Comparison of ENCODE assay signal across 15 cellular contexts in the genomic region with DNA sequence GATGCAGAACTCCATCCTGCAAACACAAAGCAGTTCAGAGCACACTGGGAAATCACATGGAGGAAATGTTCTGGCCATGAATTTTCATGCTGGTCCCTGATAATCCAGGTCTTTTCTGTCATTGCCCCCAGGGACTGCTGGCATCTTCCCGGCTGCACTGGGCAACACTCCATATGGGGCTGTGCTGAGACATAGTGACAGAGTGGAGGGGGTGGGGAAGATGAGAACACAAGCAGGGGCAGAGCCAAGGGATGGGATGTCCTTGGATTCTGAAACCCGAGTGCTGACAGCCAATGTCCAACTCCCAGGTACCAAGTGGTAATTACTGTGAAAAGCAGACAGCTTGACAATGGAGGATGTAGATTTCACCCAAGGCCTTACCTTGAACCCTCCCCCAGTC.
"Had no signal": no experiment of that assay in that cellular context is flagged by ENCODE, and none has a peak within 500 bp of the region (broad histone marks: within the 10 kb centered on the region; RNA-seq: fewer than 3 reads in every experiment).

No MANE protein-coding gene starts in this region.

- H3K27ac ChIP-seq: brain microvascular endothelial cell, epithelial cell of prostate, prostate gland, spleen had no signal

- H3K36me3 ChIP-seq: brain microvascular endothelial cell, prostate gland, spleen had no signal

- H3K4me3 ChIP-seq: lung, prostate gland, spleen had no signal

- H3K27me3 ChIP-seq: brain microvascular endothelial cell, spleen had no signal

- DNase-seq: activated CD4-positive, alpha-beta T cell treated with anti-CD3 and anti-CD28 coated beads, Interleukin-2, amount 10 ng/mL, durations not matched to agents 24 days and 14 days; activated CD8-positive, alpha-beta memory T cell treated with anti-CD3 and anti-CD28 coated beads, Interleukin-2, amount 50 U/mL, for 48 hours; activated naive CD8-positive, alpha-beta T cell treated with anti-CD3 and anti-CD28 coated beads, Interleukin-2, amount 10 ng/mL, durations not matched to agents 7 days and 5 days; brain microvascular endothelial cell; cerebellar nuclear complex; dermis blood vessel endothelial cell; foreskin melanocyte; kidney glomerular epithelial cell; midbrain had no signal

- H3K4me1 ChIP-seq: prostate gland had no signal

- ATAC-seq: sciatic nerve, WTC11 had no signal

- H3K9me3 ChIP-seq: prostate gland, spleen had no signal
